ENCODE assay signal across 2 cellular contexts in genomic region chr17:45090711-45091110, GRCh38.
A peak's percentile ranks its signal among the peaks of the same experiment; 100 is the strongest.
TF ChIP-seq lines count a peak whose summit lies in the region.

No MANE protein-coding gene starts in this region.

TF ChIP-seq in A549, 52 proteins besides CTCF, POLR2A, EP300 and RAD21:
- TF ChIP-seq MAX (IDR thresholded peaks at IDR 0.05) (peak; percentile 48), BCL3 (IDR thresholded peaks at IDR 0.05) (no peak)

TF ChIP-seq in H1, 55 proteins besides CTCF, POLR2A, EP300 and RAD21:
- TF ChIP-seq BCL11A (IDR thresholded peaks at IDR 0.05; ENCODE audit: low read depth in 2 of 2, low read length in 2 of 2) (no peak), E2F6 (IDR thresholded peaks at IDR 0.05) (no peak), TCF12 (IDR thresholded peaks at IDR 0.05; ENCODE audit: low read depth, low read length) (no peak), TEAD4 (IDR thresholded peaks at IDR 0.05; ENCODE audit: low read depth, low read length) (0 out of 2 replicates have a peak, but pooled peaks have one; percentile 42), ATF2 (IDR thresholded peaks at IDR 0.05; ENCODE audit: low read length) (no peak), JUND (IDR thresholded peaks at IDR 0.05; ENCODE audit: low read length) (no peak)
